Comparison of ENCODE assay signal across 1 cellular context in genomic region chr13:111789011-111789410, GRCh38.
TF ChIP-seq lines count a peak whose summit lies in the region.

No MANE protein-coding gene starts in this region.

TF ChIP-seq in HepG2, 621 proteins besides CTCF, POLR2A, EP300 and RAD21 (continued from another document):
- TF ChIP-seq ZNF784 (CRISPR knock-in tag; IDR thresholded peaks at IDR 0.05; ENCODE audit: borderline replicate concordance) (no peak), NFATC3 (CRISPR knock-in tag; IDR thresholded peaks at IDR 0.05) (no peak), ZNF275 (CRISPR knock-in tag; IDR thresholded peaks at IDR 0.05; ENCODE audit: borderline replicate concordance) (no peak), ZSCAN30 (CRISPR knock-in tag; IDR thresholded peaks at IDR 0.05) (no peak), MLX (CRISPR knock-in tag; IDR thresholded peaks at IDR 0.05) (no peak), ZNF460 (CRISPR knock-in tag; IDR thresholded peaks at IDR 0.05; ENCODE audit: borderline replicate concordance) (no peak)
